Comparison of ENCODE assay signal across 24 cellular contexts in genomic region chr1:2977886-2978611, GRCh38. TPM values are rescaled to one million over a fixed set of nuclear protein-coding genes. Genes with fewer than 3 reads are reported as not detected.
"Had no signal": no experiment of that assay in that cellular context is flagged by ENCODE, and none has a peak within 500 bp of the region (broad histone marks: within the 10 kb centered on the region; RNA-seq: fewer than 3 reads in every experiment).

No MANE protein-coding gene starts in this region.

- H3K4me3 ChIP-seq: colonic mucosa, left ventricle myocardium inferior, mucosa of descending colon, right lobe of liver, SJSA1, spleen, transverse colon had no signal

- H3K27me3 ChIP-seq: brain microvascular endothelial cell, colonic mucosa, right lobe of liver, SJSA1 had no signal

- H3K27ac Mint-ChIP-seq: activated naive CD4-positive, alpha-beta T cell treated with anti-CD3 and anti-CD28 coated beads, Interleukin-2, amount 10 ng/mL, durations not matched to agents 7 days and 5 days; activated naive CD8-positive, alpha-beta T cell treated with anti-CD3 and anti-CD28 coated beads, Interleukin-2, amount 50 U/mL, for 24 hours; activated T-helper 17 cell treated with anti-CD3 and anti-CD28 coated beads, Interleukin-2, amount 50 U/mL, for 72 hours; naive B cell; stimulated activated naive B cell treated with anti-CD40 and anti-IgM and Interleukin-4, amounts not matched to agents 10 μg/mL and 1 μg/mL and 100 μg/mL, for 72 hours had no signal

- H3K9me3 Mint-ChIP-seq: activated naive CD4-positive, alpha-beta T cell treated with anti-CD3 and anti-CD28 coated beads, Interleukin-2, amount 10 ng/mL, durations not matched to agents 7 days and 5 days; activated naive CD8-positive, alpha-beta T cell treated with anti-CD3 and anti-CD28 coated beads, Interleukin-2, amount 50 U/mL, for 24 hours; activated T-helper 17 cell treated with anti-CD3 and anti-CD28 coated beads, Interleukin-2, amount 50 U/mL, for 72 hours; central memory CD8-positive, alpha-beta T cell; naive B cell; stimulated activated naive B cell treated with anti-CD40 and anti-IgM and Interleukin-4, amounts not matched to agents 10 μg/mL and 1 μg/mL and 100 μg/mL, for 72 hours had no signal

- H3K9me3 ChIP-seq: colonic mucosa, left ventricle myocardium inferior, mucosa of descending colon, right lobe of liver, SJSA1, spleen, transverse colon had no signal

- H3K27ac ChIP-seq: brain microvascular endothelial cell, colonic mucosa, left ventricle myocardium inferior, parathyroid adenoma, right lobe of liver, SJSA1, spleen, transverse colon, VCaP had no signal

- H3K36me3 Mint-ChIP-seq: activated naive CD4-positive, alpha-beta T cell treated with anti-CD3 and anti-CD28 coated beads, Interleukin-2, amount 10 ng/mL, durations not matched to agents 7 days and 5 days; naive B cell; stimulated activated naive B cell treated with anti-CD40 and anti-IgM and Interleukin-4, amounts not matched to agents 10 μg/mL and 1 μg/mL and 100 μg/mL, for 72 hours had no signal

- H3K36me3 ChIP-seq: brain microvascular endothelial cell, colonic mucosa, left ventricle myocardium inferior, right lobe of liver, SJSA1, spleen, transverse colon had no signal

- H3K27me3 Mint-ChIP-seq: activated naive CD8-positive, alpha-beta T cell treated with anti-CD3 and anti-CD28 coated beads, Interleukin-2, amount 50 U/mL, for 24 hours; activated T-helper 17 cell treated with anti-CD3 and anti-CD28 coated beads, Interleukin-2, amount 50 U/mL, for 72 hours; central memory CD8-positive, alpha-beta T cell had no signal

- ATAC-seq: activated T-helper 17 cell treated with anti-CD3 and anti-CD28 coated beads, Interleukin-2, amount 50 U/mL, for 72 hours; mucosa of descending colon; stimulated activated naive B cell treated with anti-CD40 and anti-IgM and Interleukin-4, amounts not matched to agents 10 μg/mL and 1 μg/mL and 100 μg/mL, for 72 hours had no signal

- H3K4me1 ChIP-seq: colonic mucosa, parathyroid adenoma, right lobe of liver, SJSA1, transverse colon had no signal

- H3K4me3 Mint-ChIP-seq: activated naive CD4-positive, alpha-beta T cell treated with anti-CD3 and anti-CD28 coated beads, Interleukin-2, amount 10 ng/mL, durations not matched to agents 7 days and 5 days; activated naive CD8-positive, alpha-beta T cell treated with anti-CD3 and anti-CD28 coated beads, Interleukin-2, amount 50 U/mL, for 24 hours; activated T-helper 17 cell treated with anti-CD3 and anti-CD28 coated beads, Interleukin-2, amount 50 U/mL, for 72 hours; central memory CD8-positive, alpha-beta T cell; naive B cell; stimulated activated naive B cell treated with anti-CD40 and anti-IgM and Interleukin-4, amounts not matched to agents 10 μg/mL and 1 μg/mL and 100 μg/mL, for 72 hours had no signal

- DNase-seq: activated CD4-positive, alpha-beta T cell treated with anti-CD3 and anti-CD28 coated beads for 1 hour; activated naive CD4-positive, alpha-beta T cell treated with anti-CD3 and anti-CD28 coated beads, Interleukin-2, amount 10 ng/mL, durations not matched to agents 7 days and 5 days; activated naive CD8-positive, alpha-beta T cell treated with anti-CD3 and anti-CD28 coated beads, Interleukin-2, amount 50 U/mL, for 24 hours; anterior cingulate cortex; brain microvascular endothelial cell; colonic mucosa; naive B cell; right lobe of liver; spleen; stimulated activated naive B cell treated with anti-CD40 and anti-IgM and Interleukin-4, amounts not matched to agents 10 μg/mL and 1 μg/mL and 100 μg/mL, for 72 hours; substantia nigra; SW 1271; T-helper 2 cell; transverse colon had no signal

- H3K4me1 Mint-ChIP-seq: activated naive CD8-positive, alpha-beta T cell treated with anti-CD3 and anti-CD28 coated beads, Interleukin-2, amount 50 U/mL, for 24 hours; activated T-helper 17 cell treated with anti-CD3 and anti-CD28 coated beads, Interleukin-2, amount 50 U/mL, for 72 hours; central memory CD8-positive, alpha-beta T cell had no signal

RNA-seq across cellular contexts. Expression of gene ACTRT2, which starts 43.2 kb away (rescaled TPM):
- total RNA-seq: activated CD8-positive, alpha-beta memory T cell treated with anti-CD3 and anti-CD28 coated beads for 36 hours; activated T-helper 17 cell treated with anti-CD3 and anti-CD28 coated beads, Interleukin-2, amount 50 U/mL, for 72 hours; colonic mucosa; frontal cortex; kidney epithelial cell; left ventricle myocardium inferior; mucosa of descending colon; right lobe of liver; SJSA1; spleen; transverse colon had no signal
